In the genomic region with DNA sequence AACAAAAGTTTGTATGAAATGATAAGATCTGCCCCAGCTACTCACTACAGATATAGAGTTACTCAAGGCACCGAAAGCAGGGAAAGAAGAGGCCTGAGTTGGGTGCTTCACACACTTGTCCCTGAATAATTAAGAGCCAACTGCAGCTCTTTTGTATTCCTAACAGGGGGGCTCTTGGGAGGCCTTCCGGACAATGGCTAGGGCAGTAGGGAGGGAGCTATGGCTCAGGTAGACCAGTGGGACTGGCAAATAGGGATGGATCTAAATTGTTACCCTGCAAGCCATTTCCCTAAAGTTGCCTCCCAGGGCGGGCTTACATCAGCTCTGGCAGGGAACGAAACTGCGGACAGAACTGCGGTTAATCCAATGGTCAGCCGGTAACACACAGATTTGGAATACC, we compare ENCODE assay signal across 18 cellular contexts. TPM values are rescaled to one million over a fixed set of nuclear protein-coding genes. Genes with fewer than 3 reads are reported as not detected.
DNase-seq lines count a peak whose midpoint lies in the region; ATAC-seq and TF ChIP-seq lines count a peak whose summit lies in the region.
"Had no signal": no experiment of that assay in that cellular context is flagged by ENCODE, and none has a peak within 500 bp of the region (broad histone marks: within the 10 kb centered on the region; RNA-seq: fewer than 3 reads in every experiment).

No MANE protein-coding gene starts in this region.

- no peak overlapping the region for H3K4me3 ChIP-seq in BLaER1 treated with 17β-estradiol and CSF1 and Interleukin-3, amounts not matched to agents 10 nM and 100 nM
- H3K4me3 ChIP-seq in HUES48 (ENCODE audit: low read depth, low read length) (peak overlapping the region; percentile 24), endodermal cell (ENCODE audit: low read length) (no peak overlapping the region), mesendoderm (ENCODE audit: low read length) (no peak overlapping the region)
- H3K4me3 ChIP-seq: K562, MG63, Peyer's patch had no signal

- no peak overlapping the region for H3K27ac ChIP-seq in BLaER1 treated with 17β-estradiol and CSF1 and Interleukin-3, amounts not matched to agents 10 nM and 100 nM
- peak overlapping the region; percentile 59 for H3K27ac ChIP-seq in HUES48 (ENCODE audit: low read depth, low read length)
- no peak overlapping the region for H3K27ac ChIP-seq in endodermal cell (ENCODE audit: low read depth, low read length)
- H3K27ac ChIP-seq in mesendoderm (ENCODE audit: low read depth, low read length), result no peak overlapping the region
- H3K27ac ChIP-seq: Peyer's patch had no signal

- H3K27ac Mint-ChIP-seq in endodermal cell, result no peak overlapping the region
- H3K27ac Mint-ChIP-seq in activated CD8-positive, alpha-beta T cell treated with anti-CD3 and anti-CD28 coated beads for 36 hours, result no peak overlapping the region

- H3K27me3 Mint-ChIP-seq in endodermal cell (ENCODE audit: insufficient read depth), result peaks cover 43% of the 10 kb centered on the region
- peaks cover 55% of the 10 kb centered on the region for H3K27me3 Mint-ChIP-seq in activated CD8-positive, alpha-beta T cell treated with anti-CD3 and anti-CD28 coated beads for 36 hours

- H3K79me2 ChIP-seq in mesendoderm (ENCODE audit: control insufficient read depth, insufficient read depth, low read length), result no peaks in the 10 kb centered on the region

- POLR2A ChIA-PET in activated CD8-positive, alpha-beta T cell treated with anti-CD3 and anti-CD28 coated beads for 36 hours (lab: Charles Lee), result no interaction called here

- CTCF ChIA-PET in activated CD8-positive, alpha-beta T cell treated with anti-CD3 and anti-CD28 coated beads for 36 hours (lab: Charles Lee), result no interaction called here

- H3K4me3 Mint-ChIP-seq in endodermal cell, result no peak overlapping the region
- H3K4me3 Mint-ChIP-seq in activated CD8-positive, alpha-beta T cell treated with anti-CD3 and anti-CD28 coated beads for 36 hours, result no peak overlapping the region

- no peak overlapping the region for H3K56ac ChIP-seq in mesendoderm (ENCODE audit: low read length)

- no peak overlapping the region for H2BK5ac ChIP-seq in mesendoderm (ENCODE audit: low read length)

- TF ChIP-seq CTCF in endodermal cell (conservative IDR thresholded peaks at IDR 0.05), result no peak
- no peak for TF ChIP-seq CTCF in activated CD8-positive, alpha-beta T cell treated with anti-CD3 and anti-CD28 coated beads for 36 hours (IDR thresholded peaks at IDR 0.05)

- no peak overlapping the region for H4K8ac ChIP-seq in mesendoderm (ENCODE audit: low read depth, low read length)

- 46 to 50% methylated on average over 1 to 7 of the region's 7 CpGs for WGBS in endodermal cell (ENCODE audit: insufficient coverage in 1 of 2, insufficient read length in 1 of 2), 2 experiments
- WGBS in mesendoderm (ENCODE audit: extremely low coverage, insufficient coverage, low lambda C conversion rate), result no CpG with 5 or more reads among the region's 7 CpGs

- H3K4me1 Mint-ChIP-seq in endodermal cell, result peaks cover 40% of the 10 kb centered on the region
- peaks cover 3% of the 10 kb centered on the region for H3K4me1 Mint-ChIP-seq in activated CD8-positive, alpha-beta T cell treated with anti-CD3 and anti-CD28 coated beads for 36 hours (ENCODE audit: low read depth)

- intact Hi-C loops in activated CD8-positive, alpha-beta T cell treated with anti-CD3 and anti-CD28 coated beads for 36 hours (cut with micrococcal nuclease), result loop anchor here (10.0 kb wide), 2 partner anchors 77 to 267 kb away; no protein-coding TSS in a partner anchor

- H3K9ac ChIP-seq in BLaER1 treated with 17β-estradiol and CSF1 and Interleukin-3, amounts not matched to agents 10 nM and 100 nM, result no peak overlapping the region
- H3K9ac ChIP-seq in HUES48 (ENCODE audit: low read depth, low read length) (no peak overlapping the region), endodermal cell (ENCODE audit: extremely low read depth, low read length, poor library complexity, severe bottlenecking) (no peak overlapping the region), mesendoderm (ENCODE audit: low read length) (peak overlapping the region; percentile 9)

- H3K23ac ChIP-seq in mesendoderm (ENCODE audit: low read length), result no peak overlapping the region

- H3K18ac ChIP-seq in mesendoderm (ENCODE audit: low read length), result no peak overlapping the region

- peaks cover 0 to 11% (median 0%) of the 10 kb centered on the region in 11 experiments; a peak in 7 of 22 replicates for H4K20me1 ChIP-seq in BLaER1 treated with 17β-estradiol and CSF1 and Interleukin-3, amounts not matched to agents 10 nM and 100 nM

- no peak overlapping the region for H2AK5ac ChIP-seq in mesendoderm (ENCODE audit: low read length)

- DNase-seq in endodermal cell (peak; percentile 67), mesendoderm (peak; percentile 78), NCI-H748 (lab: John Stamatoyannopoulos, UW; ENCODE audit: unreplicated experiment) (no peak), NCI-H510A treated with DMSO at 0.1 percent for 48 hours (lab: John Stamatoyannopoulos, UW) (no peak), UCSD-AML1 (lab: John Stamatoyannopoulos, UW; ENCODE audit: unreplicated experiment) (no peak)
- DNase-seq in activated CD8-positive, alpha-beta T cell treated with anti-CD3 and anti-CD28 coated beads for 36 hours, result no peak
- DNase-seq: EL, MG63, NCI-H1694 treated with DMSO at 0.1 percent for 48 hours, NCI-H2107, NCI-H345, Peyer's patch had no signal

- no peaks in the 10 kb centered on the region for H3K9me3 Mint-ChIP-seq in endodermal cell
- no peaks in the 10 kb centered on the region for H3K9me3 Mint-ChIP-seq in activated CD8-positive, alpha-beta T cell treated with anti-CD3 and anti-CD28 coated beads for 36 hours

- peaks cover 3% of the 10 kb centered on the region for H3K36me3 Mint-ChIP-seq in endodermal cell (ENCODE audit: low read depth)
- no peaks in the 10 kb centered on the region for H3K36me3 Mint-ChIP-seq in activated CD8-positive, alpha-beta T cell treated with anti-CD3 and anti-CD28 coated beads for 36 hours (ENCODE audit: low read depth)

- peaks cover 2% of the 10 kb centered on the region for H3K79me1 ChIP-seq in mesendoderm (ENCODE audit: low read length)

- H2BK15ac ChIP-seq in mesendoderm (replicated peaks; ENCODE audit: low read depth), result no peak overlapping the region

- H3K36me3 ChIP-seq in BLaER1 treated with 17β-estradiol and CSF1 and Interleukin-3, amounts not matched to agents 10 nM and 100 nM, result 0 out of 22 replicates have a peak, but pooled peaks cover 0 to 3% (median 0%) of the 10 kb centered on the region in 11 experiments
- H3K36me3 ChIP-seq in HUES48 (ENCODE audit: control insufficient read depth, insufficient read depth, low read length) (no peaks in the 10 kb centered on the region), endodermal cell (ENCODE audit: control insufficient read depth, insufficient read depth, low read length) (peaks cover 10% of the 10 kb centered on the region), mesendoderm (ENCODE audit: control insufficient read depth, insufficient read depth, low read length) (no peaks in the 10 kb centered on the region)
- H3K36me3 ChIP-seq: MG63, Peyer's patch had no signal

- H2BK120ac ChIP-seq in mesendoderm (ENCODE audit: low read depth, low read length), result no peak overlapping the region

- peaks cover 40 to 53% (median 45%) of the 10 kb centered on the region in 11 experiments for H3K27me3 ChIP-seq in BLaER1 treated with 17β-estradiol and CSF1 and Interleukin-3, amounts not matched to agents 10 nM and 100 nM
- H3K27me3 ChIP-seq in HUES48 (ENCODE audit: control insufficient read depth, insufficient read depth, low read length), result peaks cover 31% of the 10 kb centered on the region
- no peaks in the 10 kb centered on the region for H3K27me3 ChIP-seq in endodermal cell (ENCODE audit: control insufficient read depth, insufficient read depth, low read length, poor library complexity, severe bottlenecking)
- H3K27me3 ChIP-seq in mesendoderm (ENCODE audit: insufficient read depth, low read length, poor library complexity), result peaks cover 3% of the 10 kb centered on the region

- H3K9me3 ChIP-seq in BLaER1 treated with 17β-estradiol and CSF1 and Interleukin-3, amounts not matched to agents 10 nM and 100 nM (replicated peaks in 1 of 11), result peaks cover 0 to 16% (median 5%) of the 10 kb centered on the region in 11 experiments; a peak in 7 of 22 replicates
- no peaks in the 10 kb centered on the region for H3K9me3 ChIP-seq in HUES48 (ENCODE audit: control insufficient read depth, insufficient read depth, low read length)
- no peaks in the 10 kb centered on the region for H3K9me3 ChIP-seq in endodermal cell (ENCODE audit: control insufficient read depth, low read length)
- H3K9me3 ChIP-seq: Peyer's patch had no signal

- peaks cover 0 to 17% (median 9%) of the 10 kb centered on the region in 10 experiments; a peak in 15 of 20 replicates for H3K4me1 ChIP-seq in BLaER1 treated with 17β-estradiol and CSF1 and Interleukin-3, amounts not matched to agents 10 nM and 100 nM
- peaks cover 43% of the 10 kb centered on the region for H3K4me1 ChIP-seq in HUES48 (ENCODE audit: control insufficient read depth, insufficient read depth, low read length)
- H3K4me1 ChIP-seq in endodermal cell (ENCODE audit: control insufficient read depth, insufficient read depth, low read length), result peaks cover 17% of the 10 kb centered on the region
- H3K4me1 ChIP-seq in mesendoderm (ENCODE audit: control insufficient read depth, low read depth, low read length), result peaks cover 21% of the 10 kb centered on the region

- H3K4me2 ChIP-seq in BLaER1 treated with 17β-estradiol and CSF1 and Interleukin-3, amounts not matched to agents 10 nM and 100 nM, result peak overlapping the region in 7 of 11 experiments; percentile 4 to 58 (median 26); a peak in 9 of 22 replicates
- no peak overlapping the region for H3K4me2 ChIP-seq in mesendoderm (ENCODE audit: low read length)

- H3K4ac ChIP-seq in mesendoderm (ENCODE audit: low read depth, low read length), result no peak overlapping the region

- H4K5ac ChIP-seq in mesendoderm (ENCODE audit: low read length), result no peak overlapping the region

- ATAC-seq in activated CD8-positive, alpha-beta T cell treated with anti-CD3 and anti-CD28 coated beads for 36 hours, result no peak
- ATAC-seq: HepG2, K562 had no signal

RNA-seq across cellular contexts. Expression of gene SEMA5B, which starts 6.2 kb away (rescaled TPM):
- total RNA-seq in endodermal cell, result 10 to 100 TPM; 37.3 to 45.8 TPM
- 76.1 TPM for polyA plus RNA-seq in endodermal cell (2013, experiment 1 of 2)
- polyA plus RNA-seq in endodermal cell (2013, experiment 2 of 2), result 68.4 TPM
- 2.2 TPM for polyA plus RNA-seq in mesendoderm (2013, experiment 1 of 2)
- polyA plus RNA-seq in mesendoderm (2013, experiment 2 of 2), result 1.9 TPM
- total RNA-seq in activated CD8-positive, alpha-beta T cell treated with anti-CD3 and anti-CD28 coated beads for 36 hours, result not detected
- total RNA-seq: A172, HepG2, K562 had no signal
- polyA plus RNA-seq: AG04450, HepG2, K562 had no signal

RNA-seq across cellular contexts. Expression of gene PDIA5, which starts 45.4 kb away (rescaled TPM):
- total RNA-seq in endodermal cell, result 10 to 100 TPM; 57.5 to 68.3 TPM
- 28.6 TPM for polyA plus RNA-seq in endodermal cell (2013, experiment 1 of 2)
- 31.1 TPM for polyA plus RNA-seq in endodermal cell (2013, experiment 2 of 2)
- polyA plus RNA-seq in mesendoderm (2013, experiment 1 of 2), result 28.4 TPM
- 27.6 TPM for polyA plus RNA-seq in mesendoderm (2013, experiment 2 of 2)
- total RNA-seq in activated CD8-positive, alpha-beta T cell treated with anti-CD3 and anti-CD28 coated beads for 36 hours, result 10 to 100 TPM; 17.9 to 19.0 TPM

Comparison
In these comparisons a context has a peak if more than half of its experiments do, and no peak if none do; other contexts are left out.
1. DNase-seq: peak in endodermal cell (single experiment) and mesendoderm (single experiment); none in NCI-H748 (single experiment), activated CD8-positive, alpha-beta T cell treated with anti-CD3 and anti-CD28 coated beads for 36 hours (single experiment), NCI-H510A treated with DMSO at 0.1 percent for 48 hours (single experiment) and UCSD-AML1 (single experiment).
2. RNA of gene SEMA5B, which starts 6.2 kb away (total RNA-seq): 37.3 to 45.8 TPM in endodermal cell; not detected in activated CD8-positive, alpha-beta T cell treated with anti-CD3 and anti-CD28 coated beads for 36 hours; every median in the first group is over 10 times any median in the second.